ENCODE assay signal across 14 cellular contexts in genomic region chr1:218349365-218350021, GRCh38. TPM values are rescaled to one million over a fixed set of nuclear protein-coding genes. Genes with fewer than 3 reads are reported as not detected.
DNase-seq lines count a peak whose midpoint lies in the region; ATAC-seq and TF ChIP-seq lines count a peak whose summit lies in the region.
"Had no signal": no experiment of that assay in that cellular context is flagged by ENCODE, and none has a peak within 500 bp of the region (broad histone marks: within the 10 kb centered on the region; RNA-seq: fewer than 3 reads in every experiment).

No MANE protein-coding gene starts in this region.

- no peaks in the 10 kb centered on the region for H3K9me3 ChIP-seq in CD4-positive, alpha-beta T cell (ENCODE audit: control insufficient read depth, low read length)
- H3K9me3 ChIP-seq: MG63, neutrophil had no signal

- peaks cover 26% of the 10 kb centered on the region for H3K27me3 ChIP-seq in CD4-positive, alpha-beta T cell (ENCODE audit: control insufficient read depth, insufficient read depth, low read length)
- H3K27me3 ChIP-seq: MG63 had no signal

- no peak overlapping the region for H3K27ac Mint-ChIP-seq in CD4-positive, alpha-beta T cell
- H3K27ac Mint-ChIP-seq: endodermal cell; T-helper 1 cell treated with Interleukin-12 subunit alpha and Interleukin-12 subunit beta and Interleukin-4 antibody, amounts not matched to agents 30 μg/mL and 1 μg/mL, for 36 hours had no signal

- no peak for DNase-seq in CD4-positive, alpha-beta T cell
- peak; percentile 10 for DNase-seq in RPMI7951 (ENCODE audit: low read depth)
- no peak for DNase-seq in fibroblast of the aortic adventitia (ENCODE audit: low read depth)
- no peak for DNase-seq in retinal pigment epithelial cell (ENCODE audit: low read depth)
- DNase-seq in activated CD4-positive, alpha-beta T cell treated with anti-CD3 and anti-CD28 coated beads, Interleukin-2, amount 50 U/mL, for 4 hours: no peak
- DNase-seq in NOMO-1 (lab: John Stamatoyannopoulos, UW; ENCODE audit: unreplicated experiment in 2 of 2): no peak
- DNase-seq: COR-L47, endodermal cell, MG63, NCI-H526 had no signal

- H3K36me3 Mint-ChIP-seq in CD4-positive, alpha-beta T cell (ENCODE audit: low read depth): no peaks in the 10 kb centered on the region

- CTCF ChIA-PET in CD4-positive, alpha-beta T cell (lab: Charles Lee): interaction anchor here (2.2 kb wide), 1 partner anchor 10 kb away, joined by 5 read pairs; no protein-coding TSS in a partner anchor

- no peak for TF ChIP-seq CTCF in CD4-positive, alpha-beta T cell (IDR thresholded peaks at IDR 0.05)
- no peak for TF ChIP-seq CTCF in fibroblast of the aortic adventitia (IDR thresholded peaks at IDR 0.05; ENCODE audit: insufficient read depth, low read length)
- no peak for TF ChIP-seq CTCF in retinal pigment epithelial cell (conservative IDR thresholded peaks at IDR 0.05; ENCODE audit: low read depth, low read length)

- H3K27me3 Mint-ChIP-seq in CD4-positive, alpha-beta T cell: peaks cover 24% of the 10 kb centered on the region

- peak overlapping the region; percentile 82 for H3K4me3 ChIP-seq in fibroblast of the aortic adventitia (ENCODE audit: low read depth, low read length)
- H3K4me3 ChIP-seq in retinal pigment epithelial cell (ENCODE audit: low read length): peak overlapping the region; percentile 90
- H3K4me3 ChIP-seq: MG63 had no signal

- no peak overlapping the region for H3K27ac ChIP-seq in CD4-positive, alpha-beta T cell (ENCODE audit: low read depth, low read length)
- H3K27ac ChIP-seq: neutrophil had no signal

- H3K9me3 Mint-ChIP-seq in CD4-positive, alpha-beta T cell: no peaks in the 10 kb centered on the region
- H3K9me3 Mint-ChIP-seq: endodermal cell; T-helper 1 cell treated with Interleukin-12 subunit alpha and Interleukin-12 subunit beta and Interleukin-4 antibody, amounts not matched to agents 30 μg/mL and 1 μg/mL, for 36 hours had no signal

- intact Hi-C loops in CD4-positive, alpha-beta T cell (cut with DNase I, micrococcal nuclease): no loop called here

- H3K4me1 Mint-ChIP-seq in CD4-positive, alpha-beta T cell (ENCODE audit: low read depth): peaks cover 45% of the 10 kb centered on the region

- no peak for ATAC-seq in CD4-positive, alpha-beta T cell (ENCODE audit: poor library complexity)
- ATAC-seq in GM21576 (IDR thresholded peaks at IDR 0.05; ENCODE audit: unreplicated experiment) (no peak), HG03571 (IDR thresholded peaks at IDR 0.05; ENCODE audit: unreplicated experiment) (no peak)

- POLR2A ChIA-PET in CD4-positive, alpha-beta T cell (lab: Charles Lee): no interaction called here

- H3K4me3 Mint-ChIP-seq in CD4-positive, alpha-beta T cell: peak overlapping the region; percentile 8
- H3K4me3 Mint-ChIP-seq: endodermal cell; T-helper 1 cell treated with Interleukin-12 subunit alpha and Interleukin-12 subunit beta and Interleukin-4 antibody, amounts not matched to agents 30 μg/mL and 1 μg/mL, for 36 hours had no signal

RNA-seq across cellular contexts. Expression of gene TGFB2, which starts 4.4 kb away (rescaled TPM):
- under 1 TPM; 0.11 TPM for total RNA-seq in CD4-positive, alpha-beta T cell
- total RNA-seq in RPMI7951 (2014; rRNA removed; shearing (Covaris generic)): 11.3 and 18.7 TPM in 2 replicates
- total RNA-seq in fibroblast of the aortic adventitia (ENCODE audit: low replicate concordance): 0.82 and 13.5 TPM in 2 replicates
